8 cellular contexts compared by ENCODE assay signal in the genomic region with DNA sequence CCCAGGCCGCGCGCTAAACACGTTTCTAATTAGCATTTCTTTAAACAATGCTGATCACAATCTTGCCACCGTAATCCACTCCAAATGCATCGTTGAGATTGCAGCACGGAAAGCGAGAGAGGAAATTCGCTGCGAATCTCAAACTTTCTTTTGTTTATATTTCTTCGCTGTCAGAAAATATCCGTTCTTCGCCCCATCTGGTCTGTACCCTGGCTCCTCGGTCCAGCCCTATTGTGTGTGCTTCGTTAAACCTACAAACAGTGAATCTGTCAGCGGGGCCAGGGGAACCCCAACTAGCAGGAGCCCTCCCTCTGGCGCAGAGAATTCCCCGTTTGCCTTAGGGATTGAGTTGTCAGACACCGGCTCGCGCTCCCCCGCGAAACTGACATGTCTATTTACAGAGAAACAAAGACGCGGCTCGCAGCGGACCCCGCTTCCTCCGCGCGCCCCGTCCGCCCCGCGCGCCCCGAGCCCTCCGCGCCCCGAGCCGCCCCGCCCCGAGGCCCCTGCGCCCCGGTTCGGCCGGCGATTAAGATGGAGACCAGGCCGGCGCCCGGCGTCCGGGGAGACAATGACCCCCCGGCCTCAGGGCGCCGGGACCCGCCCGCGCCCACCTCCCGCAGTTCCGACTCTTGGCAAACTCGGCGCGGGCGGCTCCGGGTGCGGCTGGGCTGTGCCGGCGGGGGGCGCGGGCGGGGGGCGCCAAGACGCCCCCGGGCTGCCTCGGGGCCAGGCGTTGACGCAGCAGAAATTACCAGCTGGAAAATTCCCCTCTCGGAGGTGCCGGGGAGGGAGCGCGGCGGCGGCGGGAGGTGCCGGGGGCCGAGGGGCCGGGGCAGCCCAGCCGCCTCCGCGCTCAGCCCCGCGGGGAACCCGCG. TPM values are rescaled to one million over a fixed set of nuclear protein-coding genes. Genes with fewer than 3 reads are reported as not detected.
DNase-seq lines count a peak whose midpoint lies in the region; ATAC-seq and TF ChIP-seq lines count a peak whose summit lies in the region.

No MANE protein-coding gene starts in this region.

- no peak for TF ChIP-seq CTCF in VCaP (conservative IDR thresholded peaks at IDR 0.05)
- no peak for TF ChIP-seq CTCF in retinal pigment epithelial cell (conservative IDR thresholded peaks at IDR 0.05; ENCODE audit: low read depth, low read length)

- H3K4me1 Mint-ChIP-seq in activated naive CD4-positive, alpha-beta T cell treated with anti-CD3 and anti-CD28 coated beads, Interleukin-2, amount 10 ng/mL, durations not matched to agents 7 days and 5 days: peaks cover 8% of the 10 kb centered on the region

- DNase-seq in activated naive CD4-positive, alpha-beta T cell treated with anti-CD3 and anti-CD28 coated beads, Interleukin-2, amount 10 ng/mL, durations not matched to agents 7 days and 5 days: no peak
- DNase-seq in activated naive CD4-positive, alpha-beta T cell treated with anti-CD3 and anti-CD28 coated beads, Interleukin-2, amount 50 U/mL, for 72 hours (ENCODE audit: low spot score in 2 of 2): no peak
- peak in 27 of 42 donors; percentile 11 to 58 (median 45) for DNase-seq in head of caudate nucleus
- DNase-seq in retinal pigment epithelial cell (ENCODE audit: low read depth): no peak
- DNase-seq in amniotic stem cell (lab: John Stamatoyannopoulos, UW): no peak

- no peak overlapping the region for H3K27ac Mint-ChIP-seq in activated naive CD4-positive, alpha-beta T cell treated with anti-CD3 and anti-CD28 coated beads, Interleukin-2, amount 10 ng/mL, durations not matched to agents 7 days and 5 days
- H3K27ac Mint-ChIP-seq in activated naive CD4-positive, alpha-beta T cell treated with anti-CD3 and anti-CD28 coated beads, Interleukin-2, amount 50 U/mL, for 72 hours: no peak overlapping the region

- peaks cover 1% of the 10 kb centered on the region for H3K36me3 Mint-ChIP-seq in activated naive CD4-positive, alpha-beta T cell treated with anti-CD3 and anti-CD28 coated beads, Interleukin-2, amount 10 ng/mL, durations not matched to agents 7 days and 5 days
- H3K36me3 Mint-ChIP-seq in activated naive CD4-positive, alpha-beta T cell treated with anti-CD3 and anti-CD28 coated beads, Interleukin-2, amount 50 U/mL, for 72 hours: peaks cover 6 to 8% of the 10 kb centered on the region in 2 donors

- peak overlapping the region; percentile 43 for H3K4me3 ChIP-seq in retinal pigment epithelial cell (ENCODE audit: low read length)

- no peaks in the 10 kb centered on the region for H3K9me3 Mint-ChIP-seq in activated naive CD4-positive, alpha-beta T cell treated with anti-CD3 and anti-CD28 coated beads, Interleukin-2, amount 10 ng/mL, durations not matched to agents 7 days and 5 days
- H3K9me3 Mint-ChIP-seq in activated naive CD4-positive, alpha-beta T cell treated with anti-CD3 and anti-CD28 coated beads, Interleukin-2, amount 50 U/mL, for 72 hours: no peaks in the 10 kb centered on the region

- H3K27me3 Mint-ChIP-seq in activated naive CD4-positive, alpha-beta T cell treated with anti-CD3 and anti-CD28 coated beads, Interleukin-2, amount 10 ng/mL, durations not matched to agents 7 days and 5 days: peaks cover 80% of the 10 kb centered on the region

- CTCF ChIA-PET in activated naive CD4-positive, alpha-beta T cell treated with anti-CD3 and anti-CD28 coated beads, Interleukin-2, amount 10 ng/mL, durations not matched to agents 7 days and 5 days (lab: Charles Lee): no interaction called here

- peak overlapping the region; percentile 43; the same call in 1 of the 2 replicates for H3K27ac ChIP-seq in VCaP

- peak overlapping the region; percentile 74 for H3K4me3 Mint-ChIP-seq in activated naive CD4-positive, alpha-beta T cell treated with anti-CD3 and anti-CD28 coated beads, Interleukin-2, amount 10 ng/mL, durations not matched to agents 7 days and 5 days

- intact Hi-C loops in head of caudate nucleus (cut with DNase I): no loop called here

- ATAC-seq in activated naive CD4-positive, alpha-beta T cell treated with anti-CD3 and anti-CD28 coated beads, Interleukin-2, amount 50 U/mL, for 72 hours: no peak
- ATAC-seq in HG02623 (IDR thresholded peaks at IDR 0.05; ENCODE audit: unreplicated experiment): no peak
- no peak for ATAC-seq in GM21528 (IDR thresholded peaks at IDR 0.05; ENCODE audit: low FRiP score, unreplicated experiment)

RNA-seq across cellular contexts. Expression of gene ZBTB46, which starts 0.9 kb away (rescaled TPM):
- total RNA-seq in activated naive CD4-positive, alpha-beta T cell treated with anti-CD3 and anti-CD28 coated beads, Interleukin-2, amount 50 U/mL, for 72 hours: 1 to 10 TPM in 1 of 2 donors, under 1 TPM in 1; 0.39 to 1.2 TPM

RNA-seq across cellular contexts. Expression of gene ABHD16B, which starts 31.1 kb away (rescaled TPM):
- not detected for total RNA-seq in activated naive CD4-positive, alpha-beta T cell treated with anti-CD3 and anti-CD28 coated beads, Interleukin-2, amount 50 U/mL, for 72 hours

RNA-seq across cellular contexts. Expression of gene TPD52L2, which starts 34.9 kb away (rescaled TPM):
- total RNA-seq in activated naive CD4-positive, alpha-beta T cell treated with anti-CD3 and anti-CD28 coated beads, Interleukin-2, amount 50 U/mL, for 72 hours: 10 to 100 TPM; 31.3 to 62.1 TPM

Comparison
In these comparisons a context has a peak if more than half of its experiments do, and no peak if none do; other contexts are left out.
1. DNase-seq: peak in head of caudate nucleus (27 of 42); none in activated naive CD4-positive, alpha-beta T cell treated with anti-CD3 and anti-CD28 coated beads, Interleukin-2, amount 10 ng/mL, durations not matched to agents 7 days and 5 days (single experiment), activated naive CD4-positive, alpha-beta T cell treated with anti-CD3 and anti-CD28 coated beads, Interleukin-2, amount 50 U/mL, for 72 hours (0 of 2), retinal pigment epithelial cell (single experiment) and amniotic stem cell (single experiment).